ENCODE assay signal across 28 cellular contexts in genomic region chr20:24969203-24970029, GRCh38. TPM values are rescaled to one million over a fixed set of nuclear protein-coding genes. Genes with fewer than 3 reads are reported as not detected.
A peak's percentile ranks its signal among the peaks of the same experiment; 100 is the strongest.
DNase-seq lines count a peak whose midpoint lies in the region; ATAC-seq and TF ChIP-seq lines count a peak whose summit lies in the region.
"Had no signal": no experiment of that assay in that cellular context is flagged by ENCODE, and none has a peak within 500 bp of the region (broad histone marks: within the 10 kb centered on the region; RNA-seq: fewer than 3 reads in every experiment).

No MANE protein-coding gene starts in this region.

- H3K36me3 Mint-ChIP-seq in activated CD4-positive, alpha-beta memory T cell treated with anti-CD3 and anti-CD28 coated beads, Interleukin-2, amount 10 ng/mL, durations not matched to agents 7 days and 5 days (ENCODE audit: low read depth): peaks cover 71% of the 10 kb centered on the region
- H3K36me3 Mint-ChIP-seq in activated CD4-positive, alpha-beta memory T cell treated with anti-CD3 and anti-CD28 coated beads for 36 hours: peaks cover 45% of the 10 kb centered on the region

- H3K4me3 ChIP-seq in coronary artery (no peak overlapping the region), upper lobe of right lung (no peak overlapping the region), foreskin fibroblast (ENCODE audit: low read depth in 1 of 2, low read length in 2 of 2) (no peak overlapping the region), right cardiac atrium (ENCODE audit: low read length) (no peak overlapping the region)
- H3K4me3 ChIP-seq: gastrocnemius medialis, right lobe of liver, transverse colon had no signal

- CTCF ChIA-PET in activated CD4-positive, alpha-beta memory T cell treated with anti-CD3 and anti-CD28 coated beads, Interleukin-2, amount 10 ng/mL, durations not matched to agents 7 days and 5 days (lab: Charles Lee): no interaction called here
- CTCF ChIA-PET in activated CD4-positive, alpha-beta memory T cell treated with anti-CD3 and anti-CD28 coated beads for 36 hours (lab: Charles Lee): no interaction called here

- H3K4me3 Mint-ChIP-seq in activated CD4-positive, alpha-beta memory T cell treated with anti-CD3 and anti-CD28 coated beads, Interleukin-2, amount 10 ng/mL, durations not matched to agents 7 days and 5 days: no peak overlapping the region
- no peak overlapping the region for H3K4me3 Mint-ChIP-seq in activated CD4-positive, alpha-beta memory T cell treated with anti-CD3 and anti-CD28 coated beads for 36 hours
- H3K4me3 Mint-ChIP-seq: activated T-cell treated with anti-CD3 and anti-CD28 coated beads, Interleukin-2, amount 50 U/mL, for 72 hours had no signal

- no peak overlapping the region for H3K27ac ChIP-seq in coronary artery
- H3K27ac ChIP-seq in upper lobe of right lung: no peak overlapping the region
- H3K27ac ChIP-seq in right cardiac atrium (ENCODE audit: low read length): no peak overlapping the region
- H3K27ac ChIP-seq: 22Rv1, gastrocnemius medialis, right lobe of liver, transverse colon had no signal

- ATAC-seq in upper lobe of right lung (no peak), right cardiac atrium (no peak)
- ATAC-seq: activated T-cell treated with anti-CD3 and anti-CD28 coated beads, Interleukin-2, amount 50 U/mL, for 72 hours; gastrocnemius medialis; HepG2; right lobe of liver had no signal

- H3K4me1 Mint-ChIP-seq in activated CD4-positive, alpha-beta memory T cell treated with anti-CD3 and anti-CD28 coated beads, Interleukin-2, amount 10 ng/mL, durations not matched to agents 7 days and 5 days: no peaks in the 10 kb centered on the region
- H3K4me1 Mint-ChIP-seq in activated CD4-positive, alpha-beta memory T cell treated with anti-CD3 and anti-CD28 coated beads for 36 hours (ENCODE audit: low read depth): peaks cover 9% of the 10 kb centered on the region

- POLR2A ChIA-PET in activated CD4-positive, alpha-beta memory T cell treated with anti-CD3 and anti-CD28 coated beads, Interleukin-2, amount 10 ng/mL, durations not matched to agents 7 days and 5 days (lab: Charles Lee): no interaction called here
- POLR2A ChIA-PET in activated CD4-positive, alpha-beta memory T cell treated with anti-CD3 and anti-CD28 coated beads for 36 hours (lab: Charles Lee): no interaction called here

- intact Hi-C loops in activated CD4-positive, alpha-beta memory T cell treated with anti-CD3 and anti-CD28 coated beads for 36 hours (cut with micrococcal nuclease): no loop called here
- intact Hi-C loops in upper lobe of right lung (cut with DNase I) (no loop called here), right cardiac atrium (cut with DNase I) (no loop called here)

- H3K27me3 Mint-ChIP-seq in activated CD4-positive, alpha-beta memory T cell treated with anti-CD3 and anti-CD28 coated beads, Interleukin-2, amount 10 ng/mL, durations not matched to agents 7 days and 5 days: no peaks in the 10 kb centered on the region
- no peaks in the 10 kb centered on the region for H3K27me3 Mint-ChIP-seq in activated CD4-positive, alpha-beta memory T cell treated with anti-CD3 and anti-CD28 coated beads for 36 hours

- WGBS in right cardiac atrium: 95% methylated on average over 19 of the region's 19 CpGs

- DNase-seq in activated CD4-positive, alpha-beta memory T cell treated with anti-CD3 and anti-CD28 coated beads, Interleukin-2, amount 10 ng/mL, durations not matched to agents 7 days and 5 days: peak; percentile 15
- no peak for DNase-seq in activated CD4-positive, alpha-beta memory T cell treated with anti-CD3 and anti-CD28 coated beads for 36 hours
- DNase-seq in coronary artery (ENCODE audit: low spot score) (peak; percentile 62), mucosa of gallbladder (ENCODE audit: low spot score) (peak; percentile 7), upper lobe of right lung (peak; percentile 28), foreskin fibroblast (no peak), amygdala (lab: John Stamatoyannopoulos, UW) (no peak), right cardiac atrium (no peak)
- DNase-seq: activated T-cell treated with anti-CD3 and anti-CD28 coated beads, Interleukin-2, amount 50 U/mL, for 72 hours; C1 segment of cervical spinal cord; Caco-2; central memory CD4-positive, alpha-beta T cell; dermis blood vessel endothelial cell; gastrocnemius medialis; Karpas-422; NCI-H1417 treated with DMSO at 0.1 percent for 48 hours; NCI-H2081; NCI-H2227 treated with DMSO at 0.1 percent for 48 hours; NCI-H526 treated with DMSO at 0.1 percent for 48 hours; NK-92 treated with Interleukin-12 subunit alpha and Interleukin-12 subunit beta, amount 100 ng/mL, for 24 hours; Right ventricle myocardium superior; stimulated activated CD4-positive, alpha-beta T cell treated with anti-CD3 and anti-CD28 coated beads, Interleukin-12 subunit alpha, Interleukin-12 subunit beta, amount 100 ng/mL, for 4 hours; stimulated activated CD4-positive, alpha-beta T cell treated with anti-CD3 and anti-CD28 coated beads, Interleukin-2, amount 100 ng/mL, for 48 hours; transverse colon had no signal

- H3K27me3 ChIP-seq in upper lobe of right lung (no peaks in the 10 kb centered on the region), right cardiac atrium (ENCODE audit: control insufficient read depth, insufficient read depth) (no peaks in the 10 kb centered on the region)
- H3K27me3 ChIP-seq: gastrocnemius medialis, right lobe of liver, transverse colon had no signal

- H3K4me1 ChIP-seq in upper lobe of right lung: no peaks in the 10 kb centered on the region
- no peaks in the 10 kb centered on the region for H3K4me1 ChIP-seq in right cardiac atrium (ENCODE audit: control insufficient read depth, insufficient read depth, low read length)
- H3K4me1 ChIP-seq: Caco-2, gastrocnemius medialis, right lobe of liver, transverse colon had no signal

- no peaks in the 10 kb centered on the region for H3K9me3 Mint-ChIP-seq in activated CD4-positive, alpha-beta memory T cell treated with anti-CD3 and anti-CD28 coated beads, Interleukin-2, amount 10 ng/mL, durations not matched to agents 7 days and 5 days
- H3K9me3 Mint-ChIP-seq in activated CD4-positive, alpha-beta memory T cell treated with anti-CD3 and anti-CD28 coated beads for 36 hours: no peaks in the 10 kb centered on the region
- H3K9me3 Mint-ChIP-seq: activated T-cell treated with anti-CD3 and anti-CD28 coated beads, Interleukin-2, amount 50 U/mL, for 72 hours had no signal

- peaks cover 80% of the 10 kb centered on the region for H3K36me3 ChIP-seq in upper lobe of right lung

- no peak overlapping the region for H3K27ac Mint-ChIP-seq in activated CD4-positive, alpha-beta memory T cell treated with anti-CD3 and anti-CD28 coated beads, Interleukin-2, amount 10 ng/mL, durations not matched to agents 7 days and 5 days
- no peak overlapping the region for H3K27ac Mint-ChIP-seq in activated CD4-positive, alpha-beta memory T cell treated with anti-CD3 and anti-CD28 coated beads for 36 hours

- TF ChIP-seq CTCF in coronary artery (IDR thresholded peaks at IDR 0.05) (no peak), upper lobe of right lung (IDR thresholded peaks at IDR 0.05) (no peak), foreskin fibroblast (IDR thresholded peaks at IDR 0.05; ENCODE audit: low read depth, low read length) (no peak)

- H3K9me3 ChIP-seq in upper lobe of right lung (no peaks in the 10 kb centered on the region), right cardiac atrium (ENCODE audit: control insufficient read depth, low read length) (no peaks in the 10 kb centered on the region)
- H3K9me3 ChIP-seq: Caco-2, gastrocnemius medialis, right lobe of liver, transverse colon had no signal

RNA-seq across cellular contexts. Expression of gene CST7, which starts 20.3 kb away (rescaled TPM):
- total RNA-seq in activated CD4-positive, alpha-beta memory T cell treated with anti-CD3 and anti-CD28 coated beads, Interleukin-2, amount 10 ng/mL, durations not matched to agents 7 days and 5 days: 100 to 1,000 TPM; 178 to 182 TPM
- 10 to 100 TPM; 81.8 to 83.1 TPM for total RNA-seq in activated CD4-positive, alpha-beta memory T cell treated with anti-CD3 and anti-CD28 coated beads for 36 hours
- total RNA-seq in mucosa of gallbladder (4.3 TPM), upper lobe of right lung (9.6 TPM), right cardiac atrium (1 to 10 TPM in 2 of 4 donors, under 1 TPM in 2; 0.45 to 1.5 (median 0.90) TPM)
- polyA plus RNA-seq in right cardiac atrium: 1.1 TPM
- total RNA-seq: Caco-2, dermis blood vessel endothelial cell, HepG2, lung microvascular endothelial cell had no signal
- polyA plus RNA-seq: HepG2 had no signal

RNA-seq across cellular contexts. Expression of gene APMAP, which starts 23.1 kb away (rescaled TPM):
- 10 to 100 TPM; 44.1 to 46.5 TPM for total RNA-seq in activated CD4-positive, alpha-beta memory T cell treated with anti-CD3 and anti-CD28 coated beads, Interleukin-2, amount 10 ng/mL, durations not matched to agents 7 days and 5 days
- 10 to 100 TPM; 45.5 to 46.6 TPM for total RNA-seq in activated CD4-positive, alpha-beta memory T cell treated with anti-CD3 and anti-CD28 coated beads for 36 hours
- 68.8 TPM for total RNA-seq in mucosa of gallbladder
- total RNA-seq in upper lobe of right lung: 73.5 TPM
- 10 to 100 TPM; 32.8 to 35.1 (median 34.8) TPM for total RNA-seq in right cardiac atrium
- 28.0 TPM for polyA plus RNA-seq in right cardiac atrium

Comparison
In these comparisons a context has a peak if more than half of its experiments do, and no peak if none do; other contexts are left out.
1. DNase-seq: peak in activated CD4-positive, alpha-beta memory T cell treated with anti-CD3 and anti-CD28 coated beads, Interleukin-2, amount 10 ng/mL, durations not matched to agents 7 days and 5 days (single experiment), coronary artery (single experiment), mucosa of gallbladder (single experiment) and upper lobe of right lung (single experiment); none in activated CD4-positive, alpha-beta memory T cell treated with anti-CD3 and anti-CD28 coated beads for 36 hours (single experiment), foreskin fibroblast (0 of 2), amygdala (0 of 56) and right cardiac atrium (0 of 3).